26 cellular contexts compared by ENCODE assay signal in genomic region chr4:64777286-64777685, GRCh38.
DNase-seq lines count a peak whose midpoint lies in the region; ATAC-seq, FAIRE-seq and TF ChIP-seq lines count a peak whose summit lies in the region.
"Had no signal": no experiment of that assay in that cellular context is flagged by ENCODE, and none has a peak within 500 bp of the region (broad histone marks: within the 10 kb centered on the region; RNA-seq: fewer than 3 reads in every experiment).

No MANE protein-coding gene starts in this region.

- CTCF ChIA-PET in mammary epithelial cell (lab: Charles Lee; ENCODE audit: low non-redundant PET) (no interaction called here), MCF 10A (lab: Yijun Ruan, JAX) (interaction anchor here (0.6 to 0.7 kb wide), 2 partner anchors 1391 to 1932 kb away, joined by 3 to 6 read pairs; no protein-coding TSS in a partner anchor), WTC11 (lab: Charles Lee) (no interaction called here)

- H4K20me1 ChIP-seq in mammary epithelial cell (ENCODE audit: insufficient read depth, low read length) = no peaks in the 10 kb centered on the region

- no peak overlapping the region for H3K9ac ChIP-seq in mammary epithelial cell (ENCODE audit: insufficient read depth, low read length)
- H3K9ac ChIP-seq: KMS-11 had no signal

- H3K4me1 Mint-ChIP-seq in MCF 10A (ENCODE audit: insufficient read depth, unreplicated experiment) = no peaks in the 10 kb centered on the region
- H3K4me1 Mint-ChIP-seq in WTC11 = peaks cover 15% of the 10 kb centered on the region

- no peak overlapping the region for H3K4me3 ChIP-seq in mammary epithelial cell (replicated peaks in 1 of 3; ENCODE audit: insufficient read depth in 1 of 3, low read depth in 2 of 3, low read length in 3 of 3)
- H3K4me3 ChIP-seq in ascending aorta = no peak overlapping the region
- H3K4me3 ChIP-seq: PC-9, SJSA1 had no signal

- no peak for TF ChIP-seq CTCF in mammary epithelial cell (conservative IDR thresholded peaks at IDR 0.05 in 1 of 2, IDR thresholded peaks at IDR 0.05 in 1 of 2; ENCODE audit: extremely low read depth in 1 of 2, insufficient read depth in 1 of 2, low read depth in 1 of 2, low read length in 2 of 2)
- TF ChIP-seq CTCF in MCF 10A (IDR thresholded peaks at IDR 0.05; ENCODE audit: unreplicated experiment) = no peak
- TF ChIP-seq CTCF in WTC11 (IDR thresholded peaks at IDR 0.05) = no peak
- no peak for TF ChIP-seq CTCF in ascending aorta (IDR thresholded peaks at IDR 0.05)

- WGBS in mammary epithelial cell (ENCODE audit: low coverage, missing lambda C conversion rate) = 40% methylated on average over 3 of the region's 3 CpGs

- ATAC-seq in WTC11 (no peak), HG02759 (IDR thresholded peaks at IDR 0.05; ENCODE audit: unreplicated experiment) (no peak)
- ATAC-seq: Right ventricle myocardium inferior had no signal

- DNase-seq in mammary epithelial cell (peak; percentile 85), MCF 10A (ENCODE audit: unreplicated experiment) (no peak), WTC11 (ENCODE audit: low spot score) (no peak), glomerular visceral epithelial cell (ENCODE audit: extremely low spot score) (peak; percentile 39), urothelium cell line (ENCODE audit: low spot score) (peak; percentile 15), ascending aorta (ENCODE audit: low spot score in 2 of 2) (no peak), posterior vena cava (ENCODE audit: low spot score) (no peak)
- DNase-seq: Calu3; DMS79 treated with DMSO at 0.1 percent for 48 hours; IMR-90; MV-4-11; NCI-H1105; NCI-H1436 treated with DMSO at 0.1 percent for 48 hours; NCI-H187 treated with DMSO at 0.1 percent for 48 hours; NCI-H2171 treated with DMSO at 0.1 percent for 48 hours; NCI-H345; NCI-H524; NCI-H748 treated with DMSO at 0.1 percent for 48 hours; NK-92 treated with Interleukin-12 subunit alpha and Interleukin-12 subunit beta, amount 100 ng/mL, for 24 hours; PC-9 had no signal

- no peaks in the 10 kb centered on the region for H3K36me3 ChIP-seq in mammary epithelial cell (ENCODE audit: insufficient read depth, low read length)
- no peaks in the 10 kb centered on the region for H3K36me3 ChIP-seq in ascending aorta
- H3K36me3 ChIP-seq: SJSA1 had no signal

- H3K27me3 ChIP-seq in mammary epithelial cell (ENCODE audit: insufficient read depth, low read length) = no peaks in the 10 kb centered on the region
- H3K27me3 ChIP-seq in ascending aorta = no peaks in the 10 kb centered on the region
- H3K27me3 ChIP-seq: SJSA1 had no signal

- no peaks in the 10 kb centered on the region for H3K9me3 ChIP-seq in mammary epithelial cell (replicated peaks; ENCODE audit: insufficient read depth, low read length)
- H3K9me3 ChIP-seq in ascending aorta = no peaks in the 10 kb centered on the region
- H3K9me3 ChIP-seq: SJSA1 had no signal

- H3K27me3 Mint-ChIP-seq in MCF 10A (ENCODE audit: insufficient read depth, unreplicated experiment) = no peaks in the 10 kb centered on the region
- no peaks in the 10 kb centered on the region for H3K27me3 Mint-ChIP-seq in WTC11 (ENCODE audit: low read depth)

- dilution Hi-C loops in mammary epithelial cell (cut with HindIII; ENCODE audit: low sequenced_read_pairs) = no loop called here

- H3K4me1 ChIP-seq in mammary epithelial cell (ENCODE audit: insufficient read depth, low read length) = no peaks in the 10 kb centered on the region
- no peaks in the 10 kb centered on the region for H3K4me1 ChIP-seq in ascending aorta
- H3K4me1 ChIP-seq: SJSA1 had no signal

- no peaks in the 10 kb centered on the region for H3K36me3 Mint-ChIP-seq in MCF 10A (ENCODE audit: insufficient read depth, unreplicated experiment)
- peaks cover 7% of the 10 kb centered on the region for H3K36me3 Mint-ChIP-seq in WTC11

- no peak for FAIRE-seq in urothelium cell line (lab: Jason Lieb, UNC)
- FAIRE-seq: H54 had no signal

- no peaks in the 10 kb centered on the region for H3K79me2 ChIP-seq in mammary epithelial cell (ENCODE audit: insufficient read depth, low read length)

- no peak overlapping the region for H2AFZ ChIP-seq in mammary epithelial cell (ENCODE audit: low read depth, low read length)
- H2AFZ ChIP-seq: PC-9 had no signal

- intact Hi-C loops in mammary epithelial cell (cut with micrococcal nuclease) (no loop called here), MCF 10A (cut with micrococcal nuclease) (no loop called here), ascending aorta (cut with DNase I) (no loop called here), posterior vena cava (cut with DNase I) (no loop called here)

- H3K4me2 ChIP-seq in mammary epithelial cell (ENCODE audit: insufficient read depth, low read depth, low read length) = no peak overlapping the region
- H3K4me2 ChIP-seq: KMS-11, PC-9 had no signal

- in situ Hi-C loops in mammary epithelial cell (cut with MboI; ENCODE audit: low sequenced_read_pairs in 2 of 2) = no loop called here

- H3K9me3 Mint-ChIP-seq in MCF 10A (ENCODE audit: unreplicated experiment) (no peaks in the 10 kb centered on the region), WTC11 (peaks cover 5% of the 10 kb centered on the region)

- POLR2A ChIA-PET in MCF 10A (lab: Yijun Ruan, JAX) = no interaction called here
- POLR2A ChIA-PET in WTC11 (lab: Charles Lee) = no interaction called here

- no peak overlapping the region for H3K4me3 Mint-ChIP-seq in MCF 10A (ENCODE audit: unreplicated experiment)
- no peak overlapping the region for H3K4me3 Mint-ChIP-seq in WTC11

- H3K27ac Mint-ChIP-seq in MCF 10A (ENCODE audit: low read depth, unreplicated experiment) = no peak overlapping the region
- 0 out of 2 replicates have a peak overlapping the region, but pooled peaks have one; percentile 24 for H3K27ac Mint-ChIP-seq in WTC11

- H3K27ac ChIP-seq in mammary epithelial cell (ENCODE audit: insufficient read depth, low read depth, low read length) (no peak overlapping the region), ascending aorta (no peak overlapping the region)
- H3K27ac ChIP-seq: 22Rv1, KMS-11, PC-9, SJSA1 had no signal

- BruUV-seq in mammary epithelial cell (replicated peaks; lab: Mats Ljungman, UMichigan) = no TSS peak
- BruUV-seq in MCF 10A (replicated peaks; lab: Mats Ljungman, UMichigan) = no TSS peak

TF ChIP-seq in WTC11, 78 proteins besides CTCF, POLR2A, EP300 and RAD21 (continues in another document):
- TF ChIP-seq FOXJ3 (CRISPR knock-in tag; IDR thresholded peaks at IDR 0.05; ENCODE audit: borderline replicate concordance) (no peak), FOXP4 (CRISPR knock-in tag; IDR thresholded peaks at IDR 0.05) (no peak), ETV6 (CRISPR knock-in tag; IDR thresholded peaks at IDR 0.05) (no peak), JUN (CRISPR knock-in tag; IDR thresholded peaks at IDR 0.05) (no peak), ELF4 (CRISPR knock-in tag; IDR thresholded peaks at IDR 0.05; ENCODE audit: low read depth) (no peak), ZMAT4 (CRISPR knock-in tag; IDR thresholded peaks at IDR 0.05) (no peak), ESRRA (CRISPR knock-in tag; IDR thresholded peaks at IDR 0.05; ENCODE audit: borderline replicate concordance) (no peak)
- TF ChIP-seq, protein P1, sequence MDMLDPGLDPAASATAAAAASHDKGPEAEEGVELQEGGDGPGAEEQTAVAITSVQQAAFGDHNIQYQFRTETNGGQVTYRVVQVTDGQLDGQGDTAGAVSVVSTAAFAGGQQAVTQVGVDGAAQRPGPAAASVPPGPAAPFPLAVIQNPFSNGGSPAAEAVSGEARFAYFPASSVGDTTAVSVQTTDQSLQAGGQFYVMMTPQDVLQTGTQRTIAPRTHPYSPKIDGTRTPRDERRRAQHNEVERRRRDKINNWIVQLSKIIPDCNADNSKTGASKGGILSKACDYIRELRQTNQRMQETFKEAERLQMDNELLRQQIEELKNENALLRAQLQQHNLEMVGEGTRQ (CRISPR knock-in tag; IDR thresholded peaks at IDR 0.05) = no peak

Comparison
In these comparisons a context has a peak if more than half of its experiments do, and no peak if none do; other contexts are left out.
1. DNase-seq: peak in mammary epithelial cell (single experiment), glomerular visceral epithelial cell (single experiment) and urothelium cell line (single experiment); none in MCF 10A (single experiment), WTC11 (single experiment), ascending aorta (0 of 2) and posterior vena cava (single experiment).